ENCODE assay signal across 5 cellular contexts in genomic region chr1:185083818-185084217, GRCh38.
"Had no signal": no experiment of that assay in that cellular context is flagged by ENCODE, and none has a peak within 500 bp of the region (broad histone marks: within the 10 kb centered on the region; RNA-seq: fewer than 3 reads in every experiment).

No MANE protein-coding gene starts in this region.

- H3K4me2 ChIP-seq: GM23338 had no signal

- H3K4me3 ChIP-seq: GM23338 had no signal

- DNase-seq: H9, HCEC 1CT, IMR-90, KBM-7 had no signal

- H3K4me3 Mint-ChIP-seq: GM23338, H9 had no signal

- H3K9me3 Mint-ChIP-seq: GM23338, H9 had no signal

- ATAC-seq: GM23338 had no signal

- H2AFZ ChIP-seq: GM23338 had no signal
